21 cellular contexts compared by ENCODE assay signal in genomic region chr9:70789086-70789485, GRCh38.
"Had no signal": no experiment of that assay in that cellular context is flagged by ENCODE, and none has a peak within 500 bp of the region (broad histone marks: within the 10 kb centered on the region; RNA-seq: fewer than 3 reads in every experiment).

No MANE protein-coding gene starts in this region.

- H3K36me3 Mint-ChIP-seq: IgD-negative memory B cell had no signal

- H3K9me3 Mint-ChIP-seq: IgD-negative memory B cell had no signal

- H3K4me3 Mint-ChIP-seq: IgD-negative memory B cell had no signal

- H3K27me3 Mint-ChIP-seq: IgD-negative memory B cell had no signal

- H3K4me1 Mint-ChIP-seq: IgD-negative memory B cell had no signal

- H3K4me3 ChIP-seq: K562, SJSA1 had no signal

- DNase-seq: Kasumi-1, MM.1S, NCI-H1092 treated with DMSO at 0.1 percent for 48 hours, NCI-H1436, NCI-H187, NCI-H2029, NCI-H2081 treated with DMSO at 0.1 percent for 48 hours, NCI-H2171, NCI-H226, NCI-H446, NCI-H510A, NCI-H524 treated with DMSO at 0.1 percent for 48 hours, NCI-H69, NCI-H774, Right ventricle myocardium superior, RPMI8226, SIG-M5, SK-N-SH had no signal
